Comparison of ENCODE assay signal across 24 cellular contexts in genomic region chr15:99153026-99153535, GRCh38. TPM values are rescaled to one million over a fixed set of nuclear protein-coding genes. Genes with fewer than 3 reads are reported as not detected.
DNase-seq lines count a peak whose midpoint lies in the region; ATAC-seq and TF ChIP-seq lines count a peak whose summit lies in the region.
"Had no signal": no experiment of that assay in that cellular context is flagged by ENCODE, and none has a peak within 500 bp of the region (broad histone marks: within the 10 kb centered on the region; RNA-seq: fewer than 3 reads in every experiment).

No MANE protein-coding gene starts in this region.

- 0 out of 2 replicates have a peak overlapping the region, but pooled peaks have one; percentile 88 for H3K4me2 ChIP-seq in KMS-11
- H3K4me2 ChIP-seq: BLaER1, PC-9 had no signal

- intact Hi-C loops in heart left ventricle (cut with DNase I), result no loop called here

- no peak for ATAC-seq in heart left ventricle
- ATAC-seq: GM12878 had no signal

- DNase-seq in islet precursor cell (peak; percentile 10), GF-D8 (lab: John Stamatoyannopoulos, UW) (no peak), heart left ventricle (no peak)
- peak; percentile 0 for DNase-seq in stimulated activated CD8-positive, alpha-beta memory T cell treated with anti-CD3 and anti-CD28 coated beads, Interleukin-4, amount 100 ng/mL, for 48 hours
- DNase-seq in stimulated activated CD4-positive, alpha-beta T cell treated with anti-CD3 and anti-CD28 coated beads, Interleukin-2, amount 100 ng/mL, for 48 hours, result no peak
- DNase-seq: CD4-positive, alpha-beta T cell; GM23248; H7; Karpas-422; NCI-H1092 treated with DMSO at 0.1 percent for 48 hours; NCI-H1436; NCI-H187; NCI-H2081 treated with DMSO at 0.1 percent for 48 hours; NCI-H2171; NCI-H446; NCI-H524 treated with DMSO at 0.1 percent for 48 hours; NCI-H774; PC-9; RPMI8226; SHP77 had no signal

- H4K20me1 ChIP-seq in KMS-11 (ENCODE audit: insufficient read depth), result no peaks in the 10 kb centered on the region
- H4K20me1 ChIP-seq: BLaER1 had no signal

- TF ChIP-seq POLR2A in heart left ventricle (IDR thresholded peaks at IDR 0.05), result no peak

- TF ChIP-seq CTCF in C4-2B (conservative IDR thresholded peaks at IDR 0.05), result no peak
- no peak for TF ChIP-seq CTCF in KMS-11 (conservative IDR thresholded peaks at IDR 0.05; ENCODE audit: low read depth, low read length)
- TF ChIP-seq CTCF in heart left ventricle (IDR thresholded peaks at IDR 0.05), result no peak

- peak overlapping the region; percentile 21; the same call in 1 of the 2 replicates for H3K27ac ChIP-seq in C4-2B
- no peak overlapping the region for H3K27ac ChIP-seq in KMS-11
- H3K27ac ChIP-seq in heart left ventricle, result no peak overlapping the region
- H3K27ac ChIP-seq: BLaER1, GM23248, PC-9 had no signal

- H3K36me3 ChIP-seq in KMS-11 (ENCODE audit: insufficient read depth) (no peaks in the 10 kb centered on the region), heart left ventricle (peaks cover 0 to 61% (median 16%) of the 10 kb centered on the region in 9 donors)
- H3K36me3 ChIP-seq: BLaER1 had no signal

- H3K4me1 ChIP-seq in KMS-11 (ENCODE audit: low read depth, poor library complexity, severe bottlenecking) (peaks cover 94% of the 10 kb centered on the region), heart left ventricle (peaks cover 0 to 14% (median 3%) of the 10 kb centered on the region in 12 donors)
- H3K4me1 ChIP-seq: BLaER1 had no signal

- WGBS in heart left ventricle, 4 donors, result 63 to 84% (median 72%) methylated on average over 6 of the region's 6 CpGs

- no peak overlapping the region for H3K4me3 ChIP-seq in KMS-11 (IDR thresholded peaks at IDR 0.05; ENCODE audit: insufficient read depth, low read depth, low read length)
- H3K4me3 ChIP-seq in heart left ventricle, result no peak overlapping the region
- H3K4me3 ChIP-seq: BLaER1, GM12878, GM23248, PC-9 had no signal

- H3K27me3 ChIP-seq in KMS-11 (ENCODE audit: insufficient read depth, low read depth) (no peaks in the 10 kb centered on the region), heart left ventricle (no peaks in the 10 kb centered on the region)
- H3K27me3 ChIP-seq: BLaER1 had no signal

- no peak overlapping the region for H2AFZ ChIP-seq in KMS-11 (ENCODE audit: low read depth)
- H2AFZ ChIP-seq: GM23248, PC-9 had no signal

- no peaks in the 10 kb centered on the region for H3K79me2 ChIP-seq in KMS-11 (ENCODE audit: insufficient read depth, low read depth)

- no peaks in the 10 kb centered on the region for H3K9me3 ChIP-seq in heart left ventricle
- H3K9me3 ChIP-seq: BLaER1 had no signal

- H3K9ac ChIP-seq in KMS-11, result no peak overlapping the region
- H3K9ac ChIP-seq: BLaER1, GM23248 had no signal

RNA-seq across cellular contexts. Expression of gene SYNM, which starts 48.2 kb away (rescaled TPM):
- 100 to 1,000 TPM; 197 to 455 (median 311) TPM for total RNA-seq in heart left ventricle
- polyA plus RNA-seq in heart left ventricle, result 100 to 1,000 TPM; 113 to 154 TPM

Comparison
In these comparisons a context has a peak if more than half of its experiments do, and no peak if none do; other contexts are left out.
1. DNase-seq: peak in islet precursor cell (single experiment) and stimulated activated CD8-positive, alpha-beta memory T cell treated with anti-CD3 and anti-CD28 coated beads, Interleukin-4, amount 100 ng/mL, for 48 hours (single experiment); none in GF-D8 (single experiment), heart left ventricle (0 of 5) and stimulated activated CD4-positive, alpha-beta T cell treated with anti-CD3 and anti-CD28 coated beads, Interleukin-2, amount 100 ng/mL, for 48 hours (0 of 2).